22 cellular contexts compared by ENCODE assay signal in the genomic region with DNA sequence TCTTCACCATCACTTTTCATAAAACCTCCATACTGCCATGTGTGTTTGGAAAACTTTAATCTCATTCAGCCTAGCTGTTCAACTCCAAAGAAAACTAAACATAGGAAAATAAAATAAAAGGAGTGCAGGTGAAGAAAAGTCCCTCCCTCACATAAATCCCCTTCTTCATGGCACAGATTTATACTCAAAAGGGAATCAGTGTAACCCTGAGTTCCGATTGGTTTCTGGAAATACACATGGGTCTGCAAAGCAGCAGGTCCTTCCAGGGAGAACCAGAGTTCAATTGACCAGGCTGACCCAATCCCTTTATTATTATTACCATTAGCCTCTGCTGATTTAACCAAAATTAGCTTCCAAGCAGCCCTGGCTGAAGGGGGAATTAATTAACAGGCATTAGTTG. TPM values are rescaled to one million over a fixed set of nuclear protein-coding genes. Genes with fewer than 3 reads are reported as not detected.
A peak's percentile ranks its signal among the peaks of the same experiment; 100 is the strongest.
DNase-seq lines count a peak whose midpoint lies in the region; ATAC-seq, FAIRE-seq and TF ChIP-seq lines count a peak whose summit lies in the region.
"Had no signal": no experiment of that assay in that cellular context is flagged by ENCODE, and none has a peak within 500 bp of the region (broad histone marks: within the 10 kb centered on the region; RNA-seq: fewer than 3 reads in every experiment).

No MANE protein-coding gene starts in this region.

- in situ Hi-C loops in HepG2 (cut with HindIII; ENCODE audit: extremely low pct_ligation_motif_present, low pct_unique_long_range_greater_than_20kb) = no loop called here

- CTCF ChIA-PET in HepG2 (lab: Yijun Ruan, JAX; ENCODE audit: low intra/inter-chr PET ratio, low total read pairs) = no interaction called here

- POLR2A ChIA-PET in HepG2 (lab: Yijun Ruan, JAX) = no interaction called here

- peaks cover 73% of the 10 kb centered on the region for H3K4me1 ChIP-seq in cardiac muscle cell (ENCODE audit: low read depth)
- peaks cover 0 to 26% (median 0%) of the 10 kb centered on the region in 9 donors for H3K4me1 ChIP-seq in heart right ventricle
- peaks cover 2 to 17% (median 6%) of the 10 kb centered on the region in 4 donors for H3K4me1 ChIP-seq in upper lobe of left lung
- H3K4me1 ChIP-seq in HepG2 (ENCODE audit: insufficient read depth, low read length) = no peaks in the 10 kb centered on the region

- no peak overlapping the region for H3K4me2 ChIP-seq in HepG2 (ENCODE audit: low read depth, low read length)

- TF ChIP-seq EP300 in upper lobe of left lung (IDR thresholded peaks at IDR 0.05) = no peak
- TF ChIP-seq EP300 in HepG2 (IDR thresholded peaks at IDR 0.05; ENCODE audit: low read depth in 2 of 2, low read length in 2 of 2) = no peak
- no peak for TF ChIP-seq EP300 in HepG2 (CRISPR knock-in tag; IDR thresholded peaks at IDR 0.05; ENCODE audit: borderline replicate concordance)

- no peak overlapping the region for H3K9ac ChIP-seq in HepG2 (ENCODE audit: insufficient read depth, low read depth, low read length)

- peaks cover 61% of the 10 kb centered on the region for H3K4me1 Mint-ChIP-seq in neural crest cell

- no peak for ATAC-seq in heart right ventricle
- no peak for ATAC-seq in upper lobe of left lung (ENCODE audit: low FRiP score in 2 of 2)
- no peak for ATAC-seq in HepG2
- ATAC-seq: mucosa of descending colon; stimulated activated naive B cell treated with anti-CD40 and anti-IgM and Interleukin-4, amounts not matched to agents 10 μg/mL and 1 μg/mL and 100 μg/mL, for 72 hours; T-cell had no signal

- peak overlapping the region; percentile 51 for H3K4me3 ChIP-seq in cardiac muscle cell
- H3K4me3 ChIP-seq in heart right ventricle = peak overlapping the region in 3 of 10 donors; percentile 41 to 54 (median 44)
- peak overlapping the region; percentile 50 for H3K4me3 ChIP-seq in epithelial cell of proximal tubule (ENCODE audit: low read depth, low read length)
- H3K4me3 ChIP-seq in upper lobe of left lung = peak overlapping the region in 2 of 4 donors; percentile 33 to 40
- no peak overlapping the region for H3K4me3 ChIP-seq in HepG2 (replicated peaks in 1 of 3; ENCODE audit: insufficient read depth in 1 of 3, low read depth in 2 of 3, low read length in 3 of 3)
- H3K4me3 ChIP-seq: mucosa of descending colon had no signal

- H3K27me3 Mint-ChIP-seq in neural crest cell (ENCODE audit: low read depth) = peaks cover 99% of the 10 kb centered on the region

- H3K36me3 Mint-ChIP-seq in neural crest cell (ENCODE audit: low read depth) = peaks cover 4% of the 10 kb centered on the region

- no peaks in the 10 kb centered on the region; the same call in 1 of the 2 replicates for H4K20me1 ChIP-seq in HepG2 (ENCODE audit: insufficient read depth, low read length)

- FAIRE-seq in HepG2 (lab: Jason Lieb, UNC) = no peak
- FAIRE-seq: RCC 7860 had no signal

- H3K27me3 ChIP-seq in cardiac muscle cell = peaks cover 69% of the 10 kb centered on the region
- peaks cover 0 to 100% (median 97%) of the 10 kb centered on the region in 7 donors for H3K27me3 ChIP-seq in heart right ventricle
- H3K27me3 ChIP-seq in upper lobe of left lung = peaks cover 0 to 29% (median 13%) of the 10 kb centered on the region in 4 donors
- H3K27me3 ChIP-seq in HepG2 (ENCODE audit: control insufficient read depth in 1 of 2, insufficient read depth in 2 of 2, low read length in 2 of 2) = peaks cover 28 to 92% of the 10 kb centered on the region in 2 experiments

- TF ChIP-seq RAD21 in HepG2 (CRISPR knock-in tag; IDR thresholded peaks at IDR 0.05) = no peak

- H3K9me3 ChIP-seq in cardiac muscle cell (ENCODE audit: low read depth) (no peaks in the 10 kb centered on the region), heart right ventricle (no peaks in the 10 kb centered on the region), upper lobe of left lung (no peaks in the 10 kb centered on the region), HepG2 (ENCODE audit: low read length) (no peaks in the 10 kb centered on the region)
- H3K9me3 ChIP-seq: Caco-2, mucosa of descending colon had no signal

- no peaks in the 10 kb centered on the region for H3K36me3 ChIP-seq in cardiac muscle cell
- peaks cover 0 to 4% (median 0%) of the 10 kb centered on the region in 9 donors for H3K36me3 ChIP-seq in heart right ventricle
- H3K36me3 ChIP-seq in upper lobe of left lung = no peaks in the 10 kb centered on the region
- no peaks in the 10 kb centered on the region for H3K36me3 ChIP-seq in HepG2 (replicated peaks in 1 of 2; ENCODE audit: control insufficient read depth in 1 of 2, insufficient read depth in 2 of 2, low read length in 2 of 2)

- no peak for TF ChIP-seq CTCF in cardiac muscle cell (IDR thresholded peaks at IDR 0.05; ENCODE audit: low read depth, low read length)
- TF ChIP-seq CTCF in heart right ventricle (IDR thresholded peaks at IDR 0.05) = no peak
- TF ChIP-seq CTCF in epithelial cell of proximal tubule (conservative IDR thresholded peaks at IDR 0.05; ENCODE audit: low read depth, low read length) = no peak
- no peak for TF ChIP-seq CTCF in neural crest cell (conservative IDR thresholded peaks at IDR 0.05)
- no peak for TF ChIP-seq CTCF in upper lobe of left lung (IDR thresholded peaks at IDR 0.05)
- no peak for TF ChIP-seq CTCF in HepG2 (CRISPR knock-in tag; IDR thresholded peaks at IDR 0.05)

- TF ChIP-seq POLR2A in upper lobe of left lung (IDR thresholded peaks at IDR 0.05) (no peak), HepG2 (IDR thresholded peaks at IDR 0.05; ENCODE audit: insufficient read depth in 1 of 2, low read depth in 2 of 2, low read length in 2 of 2) (no peak)

- H3K4me3 Mint-ChIP-seq in neural crest cell = peak overlapping the region; percentile 78
- H3K4me3 Mint-ChIP-seq: activated naive CD8-positive, alpha-beta T cell treated with anti-CD3 and anti-CD28 coated beads, Interleukin-2, amount 10 ng/mL, durations not matched to agents 7 days and 5 days had no signal

- H2AFZ ChIP-seq in HepG2 (ENCODE audit: low read length) = no peak overlapping the region

- H3K27ac ChIP-seq in cardiac muscle cell = peak overlapping the region; percentile 91
- H3K27ac ChIP-seq in heart right ventricle = no peak overlapping the region
- H3K27ac ChIP-seq in upper lobe of left lung = peak overlapping the region; percentile 60 to 86 (median 76)
- H3K27ac ChIP-seq in HepG2 (ENCODE audit: extremely low read length, insufficient read depth, low read length) = no peak overlapping the region

- intact Hi-C loops in heart right ventricle (cut with DNase I) = no loop called here
- intact Hi-C loops in HepG2 (cut with micrococcal nuclease; ENCODE audit: unreplicated experiment) = no loop called here

- H3K27ac Mint-ChIP-seq in neural crest cell (ENCODE audit: unreplicated experiment) = no peak overlapping the region
- H3K27ac Mint-ChIP-seq: activated naive CD8-positive, alpha-beta T cell treated with anti-CD3 and anti-CD28 coated beads, Interleukin-2, amount 10 ng/mL, durations not matched to agents 7 days and 5 days; IgD-negative memory B cell; stimulated activated naive B cell treated with anti-CD40 and anti-IgM and Interleukin-4, amounts not matched to agents 10 μg/mL and 1 μg/mL and 100 μg/mL, for 72 hours; T-cell had no signal

- DNase-seq in cardiac muscle cell (ENCODE audit: low read depth in 1 of 2, low spot score in 1 of 2) (no peak), heart right ventricle (no peak), epithelial cell of proximal tubule (ENCODE audit: low read depth) (no peak), neural crest cell (ENCODE audit: low read depth, low spot score) (no peak), upper lobe of left lung (no peak), HepG2 (ENCODE audit: low spot score) (no peak), NCI-H748 (lab: John Stamatoyannopoulos, UW; ENCODE audit: unreplicated experiment) (no peak)
- DNase-seq in activated CD4-positive, alpha-beta T cell treated with anti-CD3 and anti-CD28 coated beads for 48 hours = no peak
- DNase-seq: activated naive CD8-positive, alpha-beta T cell treated with anti-CD3 and anti-CD28 coated beads, Interleukin-2, amount 10 ng/mL, durations not matched to agents 7 days and 5 days; Caco-2; foreskin melanocyte; immature natural killer cell; mucosa of descending colon; stimulated activated naive B cell treated with anti-CD40 and anti-IgM and Interleukin-4, amounts not matched to agents 10 μg/mL and 1 μg/mL and 100 μg/mL, for 72 hours; T-cell had no signal

- 46 to 57% methylated on average over 1 of the region's 1 CpG for WGBS in heart right ventricle, 2 donors
- 55 to 60% methylated on average over 1 of the region's 1 CpG for WGBS in upper lobe of left lung, 2 donors
- 0% methylated on average over 1 of the region's 1 CpG for WGBS in HepG2 (ENCODE audit: low lambda C conversion rate)

- no peaks in the 10 kb centered on the region for H3K79me2 ChIP-seq in HepG2 (ENCODE audit: insufficient read depth, low read length)

- no TSS peak for BruUV-seq in HepG2 (replicated peaks; lab: Mats Ljungman, UMichigan)

- no peaks in the 10 kb centered on the region for H3K9me3 Mint-ChIP-seq in neural crest cell
- H3K9me3 Mint-ChIP-seq: activated naive CD8-positive, alpha-beta T cell treated with anti-CD3 and anti-CD28 coated beads, Interleukin-2, amount 10 ng/mL, durations not matched to agents 7 days and 5 days; IgD-negative memory B cell; immature natural killer cell; stimulated activated naive B cell treated with anti-CD40 and anti-IgM and Interleukin-4, amounts not matched to agents 10 μg/mL and 1 μg/mL and 100 μg/mL, for 72 hours; T-cell had no signal

RNA-seq across cellular contexts. Expression of gene HOXB2, which starts 8.9 kb away (rescaled TPM):
- total RNA-seq in cardiac muscle cell (111 and 114 TPM in 2 replicates), heart right ventricle (1 to 10 TPM in 8 of 10 donors, under 1 TPM in 2; 0.47 to 7.9 (median 2.0) TPM), epithelial cell of proximal tubule (21.1 and 43.7 TPM in 2 replicates), neural crest cell (60.0 and 60.9 TPM in 2 replicates), upper lobe of left lung (10 to 100 TPM in 2 of 6 donors, 1 to 10 TPM in 4; 1.4 to 16.1 (median 7.4) TPM), HepG2 (2016; rRNA removed; fragmentation: Illumina TruSeq; extraction: Trizol) (not detected in 2 replicates)
- polyA plus RNA-seq in cardiac muscle cell (107 and 116 TPM in 2 replicates), heart right ventricle (1 to 10 TPM; 4.5 to 7.8 TPM), HepG2 (2011; rRNA removed) (not detected in 2 replicates)
- not detected in 2 replicates for total RNA-seq in HepG2 (2016; cell fraction: cytosol; rRNA removed; fragmentation: Illumina TruSeq; extraction: Trizol; ENCODE audit: low read depth)
- not detected in 2 replicates for total RNA-seq in HepG2 (2016; cell fraction: insoluble cytoplasmic fraction; rRNA removed; fragmentation: Illumina TruSeq; extraction: Trizol)
- not detected in 2 replicates for total RNA-seq in HepG2 (2016; cell fraction: membrane; rRNA removed; fragmentation: Illumina TruSeq; extraction: Trizol)
- not detected in 2 replicates for total RNA-seq in HepG2 (2016; cell fraction: nucleus; rRNA removed; fragmentation: Illumina TruSeq; extraction: Trizol)
- not detected in 2 replicates for polyA plus RNA-seq in HepG2 (2011; cell fraction: cytosol; rRNA removed)
- not detected in 2 replicates for polyA plus RNA-seq in HepG2 (2011; cell fraction: nucleus; rRNA removed)
- not detected in 2 replicates for polyA plus RNA-seq in HepG2 (2012)
- polyA plus RNA-seq in HepG2 (2016; cell fraction: cytosol; fragmentation: Illumina TruSeq; extraction: Trizol; ENCODE audit: low read depth) = not detected in 2 replicates
- polyA plus RNA-seq in HepG2 (2016; cell fraction: insoluble cytoplasmic fraction; fragmentation: Illumina TruSeq; extraction: Trizol; ENCODE audit: low read depth) = not detected in 2 replicates
- not detected in 2 replicates for polyA plus RNA-seq in HepG2 (2016; cell fraction: membrane; fragmentation: Illumina TruSeq; extraction: Trizol; ENCODE audit: low read depth)
- polyA plus RNA-seq in HepG2 (2016; cell fraction: nucleus; fragmentation: Illumina TruSeq; extraction: Trizol; ENCODE audit: insufficient read depth, low read depth) = not detected in 2 replicates
- polyA minus RNA-seq in HepG2 (2011; rRNA and poly(A)+ RNA removed; ENCODE audit: low replicate concordance) = 0.28 TPM in 1 of 2 replicates, not detected in the other
- polyA minus RNA-seq in HepG2 (2011; cell fraction: cytosol; rRNA and poly(A)+ RNA removed) = not detected in 2 replicates
- not detected in 2 replicates for polyA minus RNA-seq in HepG2 (2011; cell fraction: nucleus; rRNA and poly(A)+ RNA removed)
- total RNA-seq: NCI-H460 had no signal

RNA-seq across cellular contexts. Expression of gene HOXB1, which starts 23.0 kb away (rescaled TPM):
- 5.9 and 6.6 TPM in 2 replicates for total RNA-seq in cardiac muscle cell
- polyA plus RNA-seq in cardiac muscle cell = 9.1 and 12.4 TPM in 2 replicates
- total RNA-seq in heart right ventricle = not detected
- not detected for polyA plus RNA-seq in heart right ventricle
- not detected in 2 replicates for total RNA-seq in epithelial cell of proximal tubule
- total RNA-seq in neural crest cell = 2.7 and 3.6 TPM in 2 replicates
- total RNA-seq in upper lobe of left lung = not detected
- total RNA-seq in HepG2 (2016; rRNA removed; fragmentation: Illumina TruSeq; extraction: Trizol) = not detected in 2 replicates
- not detected in 2 replicates for total RNA-seq in HepG2 (2016; cell fraction: cytosol; rRNA removed; fragmentation: Illumina TruSeq; extraction: Trizol; ENCODE audit: low read depth)
- total RNA-seq in HepG2 (2016; cell fraction: insoluble cytoplasmic fraction; rRNA removed; fragmentation: Illumina TruSeq; extraction: Trizol) = not detected in 2 replicates
- total RNA-seq in HepG2 (2016; cell fraction: membrane; rRNA removed; fragmentation: Illumina TruSeq; extraction: Trizol) = not detected in 2 replicates
- total RNA-seq in HepG2 (2016; cell fraction: nucleus; rRNA removed; fragmentation: Illumina TruSeq; extraction: Trizol) = not detected in 2 replicates
- not detected in 2 replicates for polyA plus RNA-seq in HepG2 (2011; rRNA removed)
- polyA plus RNA-seq in HepG2 (2011; cell fraction: cytosol; rRNA removed) = not detected in 2 replicates
- not detected in 2 replicates for polyA plus RNA-seq in HepG2 (2011; cell fraction: nucleus; rRNA removed)
- polyA plus RNA-seq in HepG2 (2012) = not detected in 2 replicates
- not detected in 2 replicates for polyA plus RNA-seq in HepG2 (2016; cell fraction: cytosol; fragmentation: Illumina TruSeq; extraction: Trizol; ENCODE audit: low read depth)
- polyA plus RNA-seq in HepG2 (2016; cell fraction: insoluble cytoplasmic fraction; fragmentation: Illumina TruSeq; extraction: Trizol; ENCODE audit: low read depth) = not detected in 2 replicates
- not detected in 2 replicates for polyA plus RNA-seq in HepG2 (2016; cell fraction: membrane; fragmentation: Illumina TruSeq; extraction: Trizol; ENCODE audit: low read depth)
- not detected in 2 replicates for polyA plus RNA-seq in HepG2 (2016; cell fraction: nucleus; fragmentation: Illumina TruSeq; extraction: Trizol; ENCODE audit: insufficient read depth, low read depth)
- polyA minus RNA-seq in HepG2 (2011; rRNA and poly(A)+ RNA removed; ENCODE audit: low replicate concordance) = not detected in 2 replicates
- not detected in 2 replicates for polyA minus RNA-seq in HepG2 (2011; cell fraction: cytosol; rRNA and poly(A)+ RNA removed)
- polyA minus RNA-seq in HepG2 (2011; cell fraction: nucleus; rRNA and poly(A)+ RNA removed) = not detected in 2 replicates
- total RNA-seq: A172; activated naive CD8-positive, alpha-beta T cell treated with anti-CD3 and anti-CD28 coated beads, Interleukin-2, amount 10 ng/mL, durations not matched to agents 7 days and 5 days; Caco-2; dermis microvascular lymphatic vessel endothelial cell; H4; mucosa of descending colon; NCI-H460; renal cortical epithelial cell; T-cell had no signal
- polyA plus RNA-seq: IgD-negative memory B cell, immature natural killer cell had no signal

RNA-seq across cellular contexts. Expression of gene HOXB4, which starts 24.3 kb away (rescaled TPM):
- total RNA-seq in cardiac muscle cell = 12.2 and 12.5 TPM in 2 replicates
- polyA plus RNA-seq in cardiac muscle cell = 5.4 TPM in 2 replicates
- total RNA-seq in heart right ventricle = 1 to 10 TPM in 1 of 10 donors, under 1 TPM in 8, not detected in 1; 0.14 to 1.6 (median 0.29) TPM
- polyA plus RNA-seq in heart right ventricle = 1 to 10 TPM in 1 of 2 donors, under 1 TPM in 1; 0.90 to 1.4 TPM
- total RNA-seq in epithelial cell of proximal tubule = 4.3 and 5.7 TPM in 2 replicates
- 4.4 and 5.0 TPM in 2 replicates for total RNA-seq in neural crest cell
- total RNA-seq in upper lobe of left lung = 1 to 10 TPM in 4 of 6 donors, under 1 TPM in 2; 0.61 to 5.6 (median 2.0) TPM
- not detected in 2 replicates for total RNA-seq in HepG2 (2016; rRNA removed; fragmentation: Illumina TruSeq; extraction: Trizol)
- not detected in 2 replicates for total RNA-seq in HepG2 (2016; cell fraction: cytosol; rRNA removed; fragmentation: Illumina TruSeq; extraction: Trizol; ENCODE audit: low read depth)
- total RNA-seq in HepG2 (2016; cell fraction: insoluble cytoplasmic fraction; rRNA removed; fragmentation: Illumina TruSeq; extraction: Trizol) = not detected in 2 replicates
- not detected in 2 replicates for total RNA-seq in HepG2 (2016; cell fraction: membrane; rRNA removed; fragmentation: Illumina TruSeq; extraction: Trizol)
- not detected in 2 replicates for total RNA-seq in HepG2 (2016; cell fraction: nucleus; rRNA removed; fragmentation: Illumina TruSeq; extraction: Trizol)
- polyA plus RNA-seq in HepG2 (2011; rRNA removed) = not detected in 2 replicates
- polyA plus RNA-seq in HepG2 (2011; cell fraction: cytosol; rRNA removed) = not detected in 2 replicates
- polyA plus RNA-seq in HepG2 (2011; cell fraction: nucleus; rRNA removed) = not detected in 2 replicates
- not detected in 2 replicates for polyA plus RNA-seq in HepG2 (2012)
- not detected in 2 replicates for polyA plus RNA-seq in HepG2 (2016; cell fraction: cytosol; fragmentation: Illumina TruSeq; extraction: Trizol; ENCODE audit: low read depth)
- not detected in 2 replicates for polyA plus RNA-seq in HepG2 (2016; cell fraction: insoluble cytoplasmic fraction; fragmentation: Illumina TruSeq; extraction: Trizol; ENCODE audit: low read depth)
- polyA plus RNA-seq in HepG2 (2016; cell fraction: membrane; fragmentation: Illumina TruSeq; extraction: Trizol; ENCODE audit: low read depth) = not detected in 2 replicates
- not detected in 2 replicates for polyA plus RNA-seq in HepG2 (2016; cell fraction: nucleus; fragmentation: Illumina TruSeq; extraction: Trizol; ENCODE audit: insufficient read depth, low read depth)
- polyA minus RNA-seq in HepG2 (2011; rRNA and poly(A)+ RNA removed; ENCODE audit: low replicate concordance) = 0.04 and 0.49 TPM in 2 replicates
- polyA minus RNA-seq in HepG2 (2011; cell fraction: cytosol; rRNA and poly(A)+ RNA removed) = not detected in 2 replicates
- polyA minus RNA-seq in HepG2 (2011; cell fraction: nucleus; rRNA and poly(A)+ RNA removed) = not detected in 2 replicates

RNA-seq across cellular contexts. Expression of gene HOXB3, which starts 36.2 kb away (rescaled TPM):
- total RNA-seq in cardiac muscle cell (37.7 and 42.4 TPM in 2 replicates), heart right ventricle (1 to 10 TPM in 5 of 10 donors, under 1 TPM in 5; 0.24 to 3.9 (median 0.97) TPM), epithelial cell of proximal tubule (22.6 and 49.9 TPM in 2 replicates), neural crest cell (21.9 and 22.8 TPM in 2 replicates), upper lobe of left lung (10 to 100 TPM in 2 of 6 donors, 1 to 10 TPM in 4; 2.9 to 12.6 (median 7.9) TPM), HepG2 (2016; rRNA removed; fragmentation: Illumina TruSeq; extraction: Trizol) (not detected in 2 replicates)
- polyA plus RNA-seq in cardiac muscle cell (24.7 and 24.9 TPM in 2 replicates), heart right ventricle (1 to 10 TPM; 1.3 to 5.9 TPM), HepG2 (2011; rRNA removed) (not detected in 2 replicates)
- not detected in 2 replicates for total RNA-seq in HepG2 (2016; cell fraction: cytosol; rRNA removed; fragmentation: Illumina TruSeq; extraction: Trizol; ENCODE audit: low read depth)
- total RNA-seq in HepG2 (2016; cell fraction: insoluble cytoplasmic fraction; rRNA removed; fragmentation: Illumina TruSeq; extraction: Trizol) = not detected in 2 replicates
- not detected in 2 replicates for total RNA-seq in HepG2 (2016; cell fraction: membrane; rRNA removed; fragmentation: Illumina TruSeq; extraction: Trizol)
- total RNA-seq in HepG2 (2016; cell fraction: nucleus; rRNA removed; fragmentation: Illumina TruSeq; extraction: Trizol) = not detected in 2 replicates
- not detected in 2 replicates for polyA plus RNA-seq in HepG2 (2011; cell fraction: cytosol; rRNA removed)
- 0.28 TPM in 1 of 2 replicates, not detected in the other for polyA plus RNA-seq in HepG2 (2011; cell fraction: nucleus; rRNA removed)
- polyA plus RNA-seq in HepG2 (2012) = not detected in 2 replicates
- not detected in 2 replicates for polyA plus RNA-seq in HepG2 (2016; cell fraction: cytosol; fragmentation: Illumina TruSeq; extraction: Trizol; ENCODE audit: low read depth)
- polyA plus RNA-seq in HepG2 (2016; cell fraction: insoluble cytoplasmic fraction; fragmentation: Illumina TruSeq; extraction: Trizol; ENCODE audit: low read depth) = not detected in 2 replicates
- polyA plus RNA-seq in HepG2 (2016; cell fraction: membrane; fragmentation: Illumina TruSeq; extraction: Trizol; ENCODE audit: low read depth) = not detected in 2 replicates
- not detected in 2 replicates for polyA plus RNA-seq in HepG2 (2016; cell fraction: nucleus; fragmentation: Illumina TruSeq; extraction: Trizol; ENCODE audit: insufficient read depth, low read depth)
- polyA minus RNA-seq in HepG2 (2011; rRNA and poly(A)+ RNA removed; ENCODE audit: low replicate concordance) = 2.3 TPM in 1 of 2 replicates, not detected in the other
- polyA minus RNA-seq in HepG2 (2011; cell fraction: cytosol; rRNA and poly(A)+ RNA removed) = not detected in 2 replicates
- not detected in 2 replicates for polyA minus RNA-seq in HepG2 (2011; cell fraction: nucleus; rRNA and poly(A)+ RNA removed)

RNA-seq across cellular contexts. Expression of gene HOXB5, which starts 39.7 kb away (rescaled TPM):
- total RNA-seq in cardiac muscle cell = 0.24 TPM in 1 of 2 replicates, not detected in the other
- polyA plus RNA-seq in cardiac muscle cell = 0.46 and 1.9 TPM in 2 replicates
- total RNA-seq in heart right ventricle = under 1 TPM in 1 of 10 donors, not detected in 9; 0.18 TPM
- polyA plus RNA-seq in heart right ventricle = under 1 TPM; 0.06 to 0.15 TPM
- 2.8 and 5.5 TPM in 2 replicates for total RNA-seq in epithelial cell of proximal tubule
- total RNA-seq in neural crest cell = 2.3 and 2.6 TPM in 2 replicates
- 1 to 10 TPM in 4 of 6 donors, under 1 TPM in 2; 0.39 to 5.0 (median 1.5) TPM for total RNA-seq in upper lobe of left lung
- not detected in 2 replicates for total RNA-seq in HepG2 (2016; rRNA removed; fragmentation: Illumina TruSeq; extraction: Trizol)
- total RNA-seq in HepG2 (2016; cell fraction: cytosol; rRNA removed; fragmentation: Illumina TruSeq; extraction: Trizol; ENCODE audit: low read depth) = not detected in 2 replicates
- not detected in 2 replicates for total RNA-seq in HepG2 (2016; cell fraction: insoluble cytoplasmic fraction; rRNA removed; fragmentation: Illumina TruSeq; extraction: Trizol)
- not detected in 2 replicates for total RNA-seq in HepG2 (2016; cell fraction: membrane; rRNA removed; fragmentation: Illumina TruSeq; extraction: Trizol)
- total RNA-seq in HepG2 (2016; cell fraction: nucleus; rRNA removed; fragmentation: Illumina TruSeq; extraction: Trizol) = not detected in 2 replicates
- polyA plus RNA-seq in HepG2 (2011; rRNA removed) = not detected in 2 replicates
- polyA plus RNA-seq in HepG2 (2011; cell fraction: cytosol; rRNA removed) = not detected in 2 replicates
- not detected in 2 replicates for polyA plus RNA-seq in HepG2 (2011; cell fraction: nucleus; rRNA removed)
- not detected in 2 replicates for polyA plus RNA-seq in HepG2 (2012)
- polyA plus RNA-seq in HepG2 (2016; cell fraction: cytosol; fragmentation: Illumina TruSeq; extraction: Trizol; ENCODE audit: low read depth) = not detected in 2 replicates
- polyA plus RNA-seq in HepG2 (2016; cell fraction: insoluble cytoplasmic fraction; fragmentation: Illumina TruSeq; extraction: Trizol; ENCODE audit: low read depth) = not detected in 2 replicates
- polyA plus RNA-seq in HepG2 (2016; cell fraction: membrane; fragmentation: Illumina TruSeq; extraction: Trizol; ENCODE audit: low read depth) = not detected in 2 replicates
- not detected in 2 replicates for polyA plus RNA-seq in HepG2 (2016; cell fraction: nucleus; fragmentation: Illumina TruSeq; extraction: Trizol; ENCODE audit: insufficient read depth, low read depth)
- 0.49 TPM in 1 of 2 replicates, not detected in the other for polyA minus RNA-seq in HepG2 (2011; rRNA and poly(A)+ RNA removed; ENCODE audit: low replicate concordance)
- polyA minus RNA-seq in HepG2 (2011; cell fraction: cytosol; rRNA and poly(A)+ RNA removed) = not detected in 2 replicates
- polyA minus RNA-seq in HepG2 (2011; cell fraction: nucleus; rRNA and poly(A)+ RNA removed) = not detected in 2 replicates
- total RNA-seq: activated naive CD8-positive, alpha-beta T cell treated with anti-CD3 and anti-CD28 coated beads, Interleukin-2, amount 10 ng/mL, durations not matched to agents 7 days and 5 days; Caco-2; T-cell had no signal
- polyA plus RNA-seq: IgD-negative memory B cell, immature natural killer cell had no signal

Comparison
In these comparisons a context has a peak if more than half of its experiments do, and no peak if none do; other contexts are left out.
1. H3K27ac ChIP-seq: peak in cardiac muscle cell (single experiment) and upper lobe of left lung (4 of 4); none in heart right ventricle (0 of 10) and HepG2 (single experiment).
2. H3K4me3 ChIP-seq: peak in cardiac muscle cell (single experiment) and epithelial cell of proximal tubule (single experiment); none in HepG2 (0 of 3).